In the genomic region with DNA sequence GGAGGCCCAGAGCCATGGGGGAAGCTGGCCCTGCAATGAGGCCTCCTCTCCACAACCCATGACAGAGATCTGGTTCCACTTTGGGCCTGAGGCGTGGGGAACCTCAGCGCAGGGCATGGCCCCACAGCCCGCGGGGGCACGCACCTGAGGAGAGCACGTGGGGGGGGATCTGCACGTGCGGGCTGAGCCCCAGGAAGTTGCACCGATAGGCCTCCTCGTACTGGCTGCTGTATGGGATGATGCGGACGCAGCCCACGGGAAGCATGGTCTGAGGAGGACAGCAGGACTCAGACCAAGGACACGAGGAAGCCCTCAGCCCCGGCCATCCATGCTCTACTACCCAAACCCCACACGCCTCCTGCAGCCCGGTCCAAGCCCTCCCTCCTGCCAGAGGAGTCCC, we compare ENCODE assay signal across 24 cellular contexts. TPM values are rescaled to one million over a fixed set of nuclear protein-coding genes. Genes with fewer than 3 reads are reported as not detected.
"Had no signal": no experiment of that assay in that cellular context is flagged by ENCODE, and none has a peak within 500 bp of the region (broad histone marks: within the 10 kb centered on the region; RNA-seq: fewer than 3 reads in every experiment).

No MANE protein-coding gene starts in this region.

- FAIRE-seq: TTC549 had no signal

- H3K9me3 Mint-ChIP-seq: activated B cell treated with CpG ODN at 0.5 μM for 24 hours; activated CD4-positive, alpha-beta T cell treated with anti-CD3 and anti-CD28 coated beads, Interleukin-2, amount 10 ng/mL, durations not matched to agents 24 days and 14 days; activated naive CD4-positive, alpha-beta T cell treated with anti-CD3 and anti-CD28 coated beads, Interleukin-2, amount 10 ng/mL, durations not matched to agents 7 days and 5 days; activated naive CD8-positive, alpha-beta T cell treated with anti-CD3 and anti-CD28 coated beads for 36 hours; activated T-helper 17 cell treated with anti-CD3 and anti-CD28 coated beads, Interleukin-2, amount 50 U/mL, for 72 hours; T-helper 1 cell treated with Interleukin-12 subunit alpha and Interleukin-12 subunit beta and Interleukin-4 antibody, amounts not matched to agents 30 μg/mL and 1 μg/mL, for 36 hours had no signal

- H3K9ac ChIP-seq: KMS-11 had no signal

- H3K4me1 Mint-ChIP-seq: activated B cell treated with CpG ODN at 0.5 μM for 24 hours; activated CD4-positive, alpha-beta T cell treated with anti-CD3 and anti-CD28 coated beads, Interleukin-2, amount 10 ng/mL, durations not matched to agents 24 days and 14 days; activated naive CD4-positive, alpha-beta T cell treated with anti-CD3 and anti-CD28 coated beads, Interleukin-2, amount 10 ng/mL, durations not matched to agents 7 days and 5 days; activated naive CD8-positive, alpha-beta T cell treated with anti-CD3 and anti-CD28 coated beads for 36 hours; activated T-helper 17 cell treated with anti-CD3 and anti-CD28 coated beads, Interleukin-2, amount 50 U/mL, for 72 hours had no signal

- H3K9me3 ChIP-seq: Peyer's patch had no signal

- ATAC-seq: activated T-helper 17 cell treated with anti-CD3 and anti-CD28 coated beads, Interleukin-2, amount 50 U/mL, for 72 hours had no signal

- H3K4me1 ChIP-seq: Peyer's patch had no signal

- H3K4me3 ChIP-seq: cardiac muscle cell, Peyer's patch had no signal

- H3K27me3 ChIP-seq: brain microvascular endothelial cell, cardiac muscle cell, Peyer's patch had no signal

- H3K27me3 Mint-ChIP-seq: activated B cell treated with CpG ODN at 0.5 μM for 24 hours; activated CD4-positive, alpha-beta T cell treated with anti-CD3 and anti-CD28 coated beads, Interleukin-2, amount 10 ng/mL, durations not matched to agents 24 days and 14 days; activated naive CD4-positive, alpha-beta T cell treated with anti-CD3 and anti-CD28 coated beads, Interleukin-2, amount 10 ng/mL, durations not matched to agents 7 days and 5 days; activated naive CD8-positive, alpha-beta T cell treated with anti-CD3 and anti-CD28 coated beads for 36 hours; activated T-helper 17 cell treated with anti-CD3 and anti-CD28 coated beads, Interleukin-2, amount 50 U/mL, for 72 hours had no signal

- H3K4me3 Mint-ChIP-seq: activated B cell treated with CpG ODN at 0.5 μM for 24 hours; activated CD4-positive, alpha-beta T cell treated with anti-CD3 and anti-CD28 coated beads, Interleukin-2, amount 10 ng/mL, durations not matched to agents 24 days and 14 days; activated naive CD4-positive, alpha-beta T cell treated with anti-CD3 and anti-CD28 coated beads, Interleukin-2, amount 10 ng/mL, durations not matched to agents 7 days and 5 days; activated naive CD8-positive, alpha-beta T cell treated with anti-CD3 and anti-CD28 coated beads for 36 hours; activated T-helper 17 cell treated with anti-CD3 and anti-CD28 coated beads, Interleukin-2, amount 50 U/mL, for 72 hours; T-helper 1 cell treated with Interleukin-12 subunit alpha and Interleukin-12 subunit beta and Interleukin-4 antibody, amounts not matched to agents 30 μg/mL and 1 μg/mL, for 36 hours had no signal

- H3K27ac Mint-ChIP-seq: activated B cell treated with CpG ODN at 0.5 μM for 24 hours; activated CD4-positive, alpha-beta T cell treated with anti-CD3 and anti-CD28 coated beads, Interleukin-2, amount 10 ng/mL, durations not matched to agents 24 days and 14 days; activated naive CD4-positive, alpha-beta T cell treated with anti-CD3 and anti-CD28 coated beads, Interleukin-2, amount 10 ng/mL, durations not matched to agents 7 days and 5 days; activated naive CD8-positive, alpha-beta T cell treated with anti-CD3 and anti-CD28 coated beads for 36 hours; activated T-helper 17 cell treated with anti-CD3 and anti-CD28 coated beads, Interleukin-2, amount 50 U/mL, for 72 hours; T-helper 1 cell treated with Interleukin-12 subunit alpha and Interleukin-12 subunit beta and Interleukin-4 antibody, amounts not matched to agents 30 μg/mL and 1 μg/mL, for 36 hours had no signal

- H3K4me2 ChIP-seq: KMS-11 had no signal

- DNase-seq: activated B cell treated with CpG ODN at 0.5 μM for 24 hours; activated CD4-positive, alpha-beta T cell treated with anti-CD3 and anti-CD28 coated beads for 1 hour; activated CD4-positive, alpha-beta T cell treated with anti-CD3 and anti-CD28 coated beads, Interleukin-2, amount 10 ng/mL, durations not matched to agents 24 days and 14 days; activated CD4-positive, alpha-beta T cell treated with anti-CD3 and anti-CD28 coated beads, Interleukin-2, amount 50 U/mL, for 48 hours; activated gamma-delta T cell; activated naive CD4-positive, alpha-beta T cell treated with anti-CD3 and anti-CD28 coated beads, Interleukin-2, amount 10 ng/mL, durations not matched to agents 7 days and 5 days; activated naive CD8-positive, alpha-beta T cell treated with anti-CD3 and anti-CD28 coated beads for 36 hours; activated T-cell treated with anti-CD3 and anti-CD28 coated beads for 4 hours; activated T-cell treated with anti-CD3 and anti-CD28 coated beads, Interleukin-2, amount 50 U/mL, for 48 hours; brain microvascular endothelial cell; NCI-H1092; NCI-H1417; NCI-H1930; NCI-H2171 treated with DMSO at 0.1 percent for 48 hours; NCI-H226; NCI-H774; Peyer's patch; T-helper 9 cell had no signal

- H3K27ac ChIP-seq: brain microvascular endothelial cell, cardiac muscle cell, KMS-11, Peyer's patch had no signal

RNA-seq across cellular contexts. Expression of a gene that starts 10.1 kb away (rescaled TPM):
- total RNA-seq: OCI-LY7 had no signal
